ENCODE assay signal across 13 cellular contexts in the genomic region with DNA sequence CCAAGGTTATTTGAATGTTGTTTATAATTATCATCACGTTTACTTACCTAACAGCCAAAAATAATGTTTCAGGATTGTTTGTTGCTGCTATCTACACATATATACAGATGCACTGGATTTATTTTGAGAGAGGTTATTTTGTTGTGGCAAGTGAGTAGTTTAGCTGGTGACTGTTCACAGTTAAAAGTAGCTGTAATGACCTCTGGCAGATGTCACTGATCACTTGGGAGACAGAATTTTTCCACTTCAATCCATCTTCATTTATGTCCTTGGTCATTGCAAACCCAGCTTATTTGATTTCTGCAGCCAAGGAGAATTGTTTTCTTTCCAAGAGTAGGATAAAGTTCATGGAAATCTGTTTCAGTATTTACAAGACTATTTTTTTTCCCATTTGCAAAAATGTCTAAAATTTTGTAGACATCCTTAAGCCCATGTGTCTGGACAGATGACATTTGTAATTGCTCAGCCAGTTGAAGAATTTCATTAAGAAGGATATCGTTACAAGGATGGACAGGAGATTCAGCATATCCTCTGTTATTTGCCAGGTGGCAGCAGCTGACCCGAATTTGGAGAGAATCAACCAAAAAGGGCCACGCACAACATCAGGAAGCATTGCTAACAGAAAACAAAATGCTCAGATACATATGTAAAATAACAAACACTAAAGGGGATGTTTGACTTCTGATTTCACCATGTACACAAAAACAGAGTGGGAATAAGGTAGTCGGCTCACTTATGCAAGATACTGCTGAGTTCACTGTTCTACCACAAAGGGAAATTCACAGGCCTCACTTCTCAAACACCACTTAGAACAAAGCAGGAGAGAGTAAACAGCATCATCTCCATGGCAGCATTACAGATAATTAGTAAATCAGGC.
DNase-seq lines count a peak whose midpoint lies in the region; ATAC-seq and TF ChIP-seq lines count a peak whose summit lies in the region.
"Had no signal": no experiment of that assay in that cellular context is flagged by ENCODE, and none has a peak within 500 bp of the region (broad histone marks: within the 10 kb centered on the region; RNA-seq: fewer than 3 reads in every experiment).

No MANE protein-coding gene starts in this region.

- H3K27ac ChIP-seq in GM23338 (ENCODE audit: low read depth) (no peak overlapping the region), mesenchymal stem cell (ENCODE audit: low read length, poor library complexity, severe bottlenecking) (no peak overlapping the region)
- H3K27ac ChIP-seq: epithelial cell of prostate, neutrophil had no signal

- H3K9me3 Mint-ChIP-seq in GM23338 = no peaks in the 10 kb centered on the region
- no peaks in the 10 kb centered on the region for H3K9me3 Mint-ChIP-seq in activated naive CD4-positive, alpha-beta T cell treated with anti-CD3 and anti-CD28 coated beads, Interleukin-2, amount 50 U/mL, for 72 hours

- H3K4me3 ChIP-seq in GM23338 (no peak overlapping the region), mesenchymal stem cell (ENCODE audit: insufficient read depth in 1 of 2, low read depth in 1 of 2, low read length in 2 of 2) (no peak overlapping the region)

- H3K27me3 ChIP-seq in GM23338 (ENCODE audit: insufficient read depth) (no peaks in the 10 kb centered on the region), mesenchymal stem cell (ENCODE audit: control insufficient read depth in 1 of 2, insufficient read depth in 1 of 2, low read length in 2 of 2) (peaks cover 0 to 2% of the 10 kb centered on the region in 2 experiments)
- H3K27me3 ChIP-seq: neutrophil had no signal

- no peak overlapping the region for H2BK120ac ChIP-seq in mesenchymal stem cell (ENCODE audit: low read depth, low read length)

- peaks cover 1% of the 10 kb centered on the region for H3K27me3 Mint-ChIP-seq in GM23338 (ENCODE audit: insufficient read depth, low read depth, poor library complexity)

- H4K8ac ChIP-seq in mesenchymal stem cell (ENCODE audit: low read length) = no peak overlapping the region

- 79% methylated on average over 3 of the region's 5 CpGs for WGBS in mesenchymal stem cell

- H4K20me1 ChIP-seq in GM23338 (replicated peaks; ENCODE audit: insufficient read depth) = no peaks in the 10 kb centered on the region

- no peak overlapping the region for H3K9ac ChIP-seq in mesenchymal stem cell (ENCODE audit: low read length)

- H2AFZ ChIP-seq in GM23338 (no peak overlapping the region), mesenchymal stem cell (ENCODE audit: low read depth, low read length) (no peak overlapping the region)

- H3K79me1 ChIP-seq in mesenchymal stem cell (replicated peaks; ENCODE audit: low read length, poor library complexity, severe bottlenecking) = no peaks in the 10 kb centered on the region

- H3K4me1 ChIP-seq in GM23338 (ENCODE audit: insufficient read depth) = no peaks in the 10 kb centered on the region
- H3K4me1 ChIP-seq in mesenchymal stem cell (ENCODE audit: control insufficient read depth, insufficient read depth, low read depth, low read length) = no peaks in the 10 kb centered on the region

- H2BK12ac ChIP-seq in mesenchymal stem cell (ENCODE audit: low read length in 2 of 2) = no peak overlapping the region

- DNase-seq in GM23338 (ENCODE audit: low spot score) (peak; percentile 19), NCI-H2081 treated with DMSO at 0.1 percent for 48 hours (lab: John Stamatoyannopoulos, UW) (peak; percentile 56), mesenchymal stem cell (peak; percentile 50), NK-92 (lab: John Stamatoyannopoulos, UW; ENCODE audit: unreplicated experiment) (no peak), activated gamma-delta T cell treated with Interleukin-2 at 50 U/mL for 16 hours (no peak), ecto neural progenitor cell (ENCODE audit: low spot score) (no peak)
- no peak for DNase-seq in activated naive CD4-positive, alpha-beta T cell treated with anti-CD3 and anti-CD28 coated beads, Interleukin-2, amount 50 U/mL, for 72 hours (ENCODE audit: low spot score in 2 of 2)
- DNase-seq: aorta, DND-41 had no signal

- H4K91ac ChIP-seq in mesenchymal stem cell (ENCODE audit: low read length) = no peak overlapping the region

- H3K9me3 ChIP-seq in mesenchymal stem cell (ENCODE audit: control insufficient read depth, low read length) = no peaks in the 10 kb centered on the region
- H3K9me3 ChIP-seq: neutrophil had no signal

- H3K27ac Mint-ChIP-seq in GM23338 = no peak overlapping the region
- peak overlapping the region; percentile 72 to 79 for H3K27ac Mint-ChIP-seq in activated naive CD4-positive, alpha-beta T cell treated with anti-CD3 and anti-CD28 coated beads, Interleukin-2, amount 50 U/mL, for 72 hours

- H3K18ac ChIP-seq in mesenchymal stem cell (ENCODE audit: low read depth in 1 of 2, low read length in 2 of 2) = no peak overlapping the region

- ATAC-seq in GM23338 (no peak; the same call in 2 of the 3 replicates), HG03095 (IDR thresholded peaks at IDR 0.05; ENCODE audit: unreplicated experiment) (no peak)
- peak; percentile 58 to 93 for ATAC-seq in activated naive CD4-positive, alpha-beta T cell treated with anti-CD3 and anti-CD28 coated beads, Interleukin-2, amount 50 U/mL, for 72 hours
- ATAC-seq: Panc1 had no signal

- H3K4me2 ChIP-seq in GM23338 (no peak overlapping the region), mesenchymal stem cell (ENCODE audit: low read length, poor library complexity, severe bottlenecking) (no peak overlapping the region)

- H2BK5ac ChIP-seq in mesenchymal stem cell (ENCODE audit: low read depth, low read length, poor library complexity, severe bottlenecking) = no peak overlapping the region

- no peaks in the 10 kb centered on the region for H3F3A ChIP-seq in GM23338 (replicated peaks; ENCODE audit: low read depth)

- no peak overlapping the region for H3K4me3 Mint-ChIP-seq in GM23338

- H2BK15ac ChIP-seq in mesenchymal stem cell (ENCODE audit: low read depth, poor library complexity, severe bottlenecking) = no peak overlapping the region

- no peak overlapping the region for H3K23ac ChIP-seq in mesenchymal stem cell (ENCODE audit: low read length in 2 of 2)

- peak in 1 of 2 experiments; percentile 20; a peak in 1 of 4 replicates for TF ChIP-seq CTCF in GM23338 (conservative IDR thresholded peaks at IDR 0.05; ENCODE audit: low read depth in 2 of 2)

- H3K36me3 Mint-ChIP-seq in GM23338 (ENCODE audit: low read depth) = no peaks in the 10 kb centered on the region
- peaks cover 0 to 15% of the 10 kb centered on the region in 2 donors for H3K36me3 Mint-ChIP-seq in activated naive CD4-positive, alpha-beta T cell treated with anti-CD3 and anti-CD28 coated beads, Interleukin-2, amount 50 U/mL, for 72 hours

- H3K79me2 ChIP-seq in GM23338 (replicated peaks; ENCODE audit: insufficient read depth) = no peaks in the 10 kb centered on the region

- no peak overlapping the region for H3K14ac ChIP-seq in mesenchymal stem cell (ENCODE audit: low read length in 2 of 2)

- no peak overlapping the region for H2AK5ac ChIP-seq in mesenchymal stem cell (ENCODE audit: low read length, severe bottlenecking)

- no peaks in the 10 kb centered on the region for H3K9me2 ChIP-seq in GM23338 (ENCODE audit: insufficient read depth)

- H3K36me3 ChIP-seq in GM23338 (ENCODE audit: insufficient read depth) (no peaks in the 10 kb centered on the region), mesenchymal stem cell (ENCODE audit: control insufficient read depth in 1 of 2, insufficient read depth in 2 of 2, low read depth in 1 of 2, low read length in 2 of 2) (no peaks in the 10 kb centered on the region)
- H3K36me3 ChIP-seq: neutrophil had no signal

- H3K4me1 Mint-ChIP-seq in GM23338 = 0 out of 3 replicates have a peak, but pooled peaks cover 4% of the 10 kb centered on the region

- no peak overlapping the region for H3K4ac ChIP-seq in mesenchymal stem cell (ENCODE audit: low read depth in 1 of 2, low read length in 2 of 2)

TF ChIP-seq in GM23338, 12 proteins besides CTCF, POLR2A, EP300 and RAD21:
- TF ChIP-seq CREB1 (CRISPR knock-in tag; IDR thresholded peaks at IDR 0.05; ENCODE audit: low read depth) (no peak), NANOG (IDR thresholded peaks at IDR 0.05; ENCODE audit: borderline replicate concordance) (no peak), ZNF331 (CRISPR knock-in tag; IDR thresholded peaks at IDR 0.05; ENCODE audit: low read depth) (no peak), EZH2phosphoT487 (IDR thresholded peaks at IDR 0.05; ENCODE audit: unreplicated experiment) (no peak)

Comparison
In these comparisons a context has a peak if more than half of its experiments do, and no peak if none do; other contexts are left out.
1. ATAC-seq: peak in activated naive CD4-positive, alpha-beta T cell treated with anti-CD3 and anti-CD28 coated beads, Interleukin-2, amount 50 U/mL, for 72 hours (2 of 2); none in GM23338 (single experiment) and HG03095 (single experiment).
2. DNase-seq: peak in GM23338 (single experiment), NCI-H2081 treated with DMSO at 0.1 percent for 48 hours (single experiment) and mesenchymal stem cell (single experiment); none in activated naive CD4-positive, alpha-beta T cell treated with anti-CD3 and anti-CD28 coated beads, Interleukin-2, amount 50 U/mL, for 72 hours (0 of 2), NK-92 (single experiment), activated gamma-delta T cell treated with Interleukin-2 at 50 U/mL for 16 hours (single experiment) and ecto neural progenitor cell (single experiment).